Comparison of ENCODE assay signal across 8 cellular contexts in the genomic region with DNA sequence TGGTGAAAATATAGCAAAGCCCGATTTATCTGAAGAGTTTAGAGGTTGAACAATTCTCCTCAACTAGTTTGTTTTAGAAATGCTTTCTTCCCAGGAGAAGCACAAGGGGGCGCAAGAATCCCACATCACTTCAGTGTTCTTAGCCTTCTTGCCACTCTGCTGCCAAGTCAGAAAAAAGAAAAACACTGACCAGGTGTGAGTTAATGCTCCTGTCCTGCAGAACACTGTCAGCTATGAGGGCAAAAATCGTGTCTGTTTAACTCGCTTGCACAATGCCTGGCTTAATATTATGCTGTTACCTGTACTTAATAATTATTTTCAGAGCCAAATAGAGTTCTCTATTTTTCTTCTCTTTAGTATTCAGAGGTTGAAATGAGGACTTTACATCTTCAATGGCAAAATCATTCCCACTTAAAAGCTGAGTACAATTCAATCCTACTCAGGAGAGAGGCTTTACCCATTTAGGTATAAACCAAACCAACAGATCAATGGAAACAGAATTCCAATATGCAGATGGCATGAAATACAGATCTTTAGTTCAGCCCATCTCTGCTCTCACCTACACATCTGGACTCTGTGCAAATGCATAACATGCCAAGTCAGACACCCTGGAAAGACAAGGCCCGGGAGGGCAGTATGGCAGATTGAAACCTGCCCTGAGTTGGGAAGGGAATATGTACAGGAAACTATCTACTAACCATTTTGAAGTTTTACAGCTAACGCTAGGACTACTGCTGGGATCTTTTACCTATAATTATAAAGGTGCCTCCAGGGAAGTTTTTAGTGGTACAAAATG.
DNase-seq lines count a peak whose midpoint lies in the region; ATAC-seq and TF ChIP-seq lines count a peak whose summit lies in the region.

No MANE protein-coding gene starts in this region.

- no peak for ATAC-seq in GM21717 (IDR thresholded peaks at IDR 0.05; ENCODE audit: unreplicated experiment)

- no peaks in the 10 kb centered on the region for H3K9me2 ChIP-seq in SK-N-SH

- WGBS in SK-N-SH (ENCODE audit: low lambda C conversion rate) = 19% methylated on average over 6 of the region's 6 CpGs

- DNase-seq in DMS53 treated with DMSO at 0.1 percent for 48 hours (lab: John Stamatoyannopoulos, UW; ENCODE audit: unreplicated experiment) = peak; percentile 57
- peak; percentile 46 for DNase-seq in MG63
- DNase-seq in SK-N-SH = peak; percentile 52
- DNase-seq in activated naive CD4-positive, alpha-beta T cell treated with anti-CD3 and anti-CD28 coated beads, Interleukin-2, amount 50 U/mL, for 16 hours = peak; percentile 71
- peak; percentile 77 for DNase-seq in glomerular visceral epithelial cell (ENCODE audit: extremely low spot score)
- DNase-seq in posterior cingulate gyrus = peak in 6 of 10 donors; percentile 58 to 91 (median 70)
- DNase-seq in ureter (ENCODE audit: low spot score) = peak; percentile 79

- H3K36me3 ChIP-seq in MG63 (no peaks in the 10 kb centered on the region), SK-N-SH (replicated peaks in 1 of 2; ENCODE audit: control insufficient read depth in 1 of 2, insufficient read depth in 2 of 2, low read length in 1 of 2) (no peaks in the 10 kb centered on the region)

- POLR2A ChIA-PET in SK-N-SH (lab: Yijun Ruan, JAX) = interaction anchor here (0.5 kb wide), 1 partner anchor 42 kb away, joined by 6 read pairs; no protein-coding TSS in a partner anchor

- CTCF ChIA-PET in SK-N-SH (lab: Yijun Ruan, JAX) = interaction anchor here (0.6 to 16.4 kb wide), 37 partner anchors 9 to 735 kb away, joined by 3 to 271 read pairs (median 5); a partner anchor contains a TSS

- H3K4me2 ChIP-seq in SK-N-SH = no peak overlapping the region

- TF ChIP-seq CTCF in SK-N-SH (IDR thresholded peaks at IDR 0.05) = peak; percentile 91

- intact Hi-C loops in posterior cingulate gyrus (cut with DNase I) = loop anchor here (1.0 to 5.0 kb wide), 2 partner anchors 103 to 153 kb away; a partner anchor contains a TSS

- no peak overlapping the region for H3K4me3 ChIP-seq in MG63
- H3K4me3 ChIP-seq in SK-N-SH (ENCODE audit: low read depth in 2 of 2, low read length in 1 of 2) = no peak overlapping the region

- peaks cover 4 to 13% of the 10 kb centered on the region in 2 experiments; a peak in 2 of 4 replicates for H3K4me1 ChIP-seq in SK-N-SH (ENCODE audit: control insufficient read depth in 1 of 2, insufficient read depth in 2 of 2, low read depth in 1 of 2, low read length in 1 of 2)

- no peaks in the 10 kb centered on the region for H3K27me3 ChIP-seq in MG63
- H3K27me3 ChIP-seq in SK-N-SH (ENCODE audit: insufficient read depth) = no peaks in the 10 kb centered on the region

- peak; percentile 97 for TF ChIP-seq RAD21 in SK-N-SH (IDR thresholded peaks at IDR 0.05; ENCODE audit: low read length)

- H4K20me1 ChIP-seq in SK-N-SH (ENCODE audit: insufficient read depth) = no peaks in the 10 kb centered on the region

- H3K27ac ChIP-seq in SK-N-SH (ENCODE audit: low read depth in 2 of 2, low read length in 1 of 2) = peak overlapping the region in 1 of 2 experiments; percentile 55; a peak in 2 of 4 replicates

- H3K79me2 ChIP-seq in SK-N-SH (ENCODE audit: insufficient read depth) = no peaks in the 10 kb centered on the region

- H3F3A ChIP-seq in SK-N-SH (replicated peaks; ENCODE audit: insufficient read depth) = peaks cover 6% of the 10 kb centered on the region

- no peak for TF ChIP-seq EP300 in SK-N-SH (IDR thresholded peaks at IDR 0.05; ENCODE audit: borderline replicate concordance in 1 of 2, low read depth in 1 of 2, low read length in 1 of 2)

- no peaks in the 10 kb centered on the region for H3K9me3 ChIP-seq in MG63
- no peaks in the 10 kb centered on the region for H3K9me3 ChIP-seq in SK-N-SH

- H2AFZ ChIP-seq in SK-N-SH (ENCODE audit: low read depth) = no peak overlapping the region; the same call in 1 of the 2 replicates

- no peak overlapping the region for H3K9ac ChIP-seq in SK-N-SH

TF ChIP-seq in SK-N-SH, 30 proteins besides CTCF, POLR2A, EP300 and RAD21:
- no peak for TF ChIP-seq GATA2 (CRISPR knock-in tag; IDR thresholded peaks at IDR 0.05)
- no peak for TF ChIP-seq RXRA (IDR thresholded peaks at IDR 0.05; ENCODE audit: borderline replicate concordance, low read depth)
- no peak for TF ChIP-seq GABPA (IDR thresholded peaks at IDR 0.05; ENCODE audit: low read depth)
- no peak for TF ChIP-seq EZH2phosphoT487 (IDR thresholded peaks at IDR 0.05; ENCODE audit: borderline replicate concordance, low read depth)
- TF ChIP-seq TEAD4 (IDR thresholded peaks at IDR 0.05; ENCODE audit: borderline replicate concordance, insufficient read depth) = no peak
- TF ChIP-seq POLR2AphosphoS5 (IDR thresholded peaks at IDR 0.05; ENCODE audit: low read depth, low read length) = no peak
- TF ChIP-seq MXI1 (IDR thresholded peaks at IDR 0.05; ENCODE audit: low read depth, low read length) = 0 out of 2 replicates have a peak, but pooled peaks have one; percentile 41
- peak; percentile 98 for TF ChIP-seq SMC3 (IDR thresholded peaks at IDR 0.05; ENCODE audit: low read depth, low read length)
- TF ChIP-seq SIN3A (IDR thresholded peaks at IDR 0.05; ENCODE audit: borderline replicate concordance, low read depth, low read length) = no peak
- peak; percentile 65; the same call in 1 of the 2 replicates for TF ChIP-seq NFIC (IDR thresholded peaks at IDR 0.05; ENCODE audit: borderline replicate concordance)
